Comparison of ENCODE assay signal across 8 cellular contexts in the genomic region with DNA sequence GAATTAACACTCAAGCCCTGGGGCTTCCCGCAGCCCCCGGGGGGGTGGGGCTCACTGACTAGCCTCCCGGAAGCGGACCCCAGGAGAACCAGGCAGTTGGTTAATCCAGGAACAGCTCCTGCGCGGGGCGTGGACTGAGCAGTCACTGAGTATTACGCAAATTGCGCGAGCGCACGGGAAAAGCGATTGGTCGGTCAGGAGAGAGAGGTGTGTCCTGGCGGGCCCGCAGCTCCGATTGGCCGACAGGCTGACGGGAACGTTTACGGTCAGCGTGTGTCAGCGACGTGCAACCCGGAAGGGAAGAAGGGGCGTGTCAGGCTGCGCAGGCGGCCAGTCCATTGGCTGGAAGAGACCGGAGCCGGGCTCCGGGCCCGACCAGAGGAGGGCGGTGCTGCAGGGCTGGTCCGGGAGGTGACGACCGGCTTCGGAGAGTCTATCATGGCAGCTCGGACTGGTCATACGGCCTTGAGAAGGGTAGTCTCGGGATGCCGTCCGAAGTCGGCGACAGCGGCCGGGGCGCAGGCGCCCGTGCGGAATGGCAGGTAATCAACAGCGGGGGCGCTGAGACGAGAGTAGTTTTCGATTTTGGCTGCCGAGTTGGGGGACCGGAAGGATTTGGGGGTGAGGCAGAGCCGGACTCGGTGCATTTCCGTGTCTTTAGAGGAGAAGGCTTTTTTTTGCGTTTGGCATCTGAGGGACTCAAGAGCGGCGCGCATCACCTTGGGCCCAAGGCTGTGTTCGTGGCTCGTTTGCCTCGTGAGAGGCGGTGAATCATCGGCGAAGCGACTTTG. TPM values are rescaled to one million over a fixed set of nuclear protein-coding genes. Genes with fewer than 3 reads are reported as not detected.
DNase-seq lines count a peak whose midpoint lies in the region; ATAC-seq and TF ChIP-seq lines count a peak whose summit lies in the region.

Gene COQ10B, plus strand, starts transcription at position 430 of the 791 bp plus-strand sequence. Its CDS starts 9 bp downstream, at position 439.

- TF ChIP-seq CTCF in fibroblast of pulmonary artery (IDR thresholded peaks at IDR 0.05; ENCODE audit: low read length, missing control alignments): peak; percentile 24

- H3K27ac Mint-ChIP-seq in natural killer cell treated with Interleukin-12 subunit alpha and Interleukin-12 subunit beta and Interleukin-15 and Interleukin-18, amount 100 ng/mL, for 72 hours: peak within 1 kb of the TSS; percentile 97 to 99

- peak within 1 kb of the TSS; percentile 85 for H3K9ac ChIP-seq in ES-I3 (ENCODE audit: low read depth, low read length)

- peak within 1 kb of the TSS; percentile 88 for H3K4me3 ChIP-seq in H7 (ENCODE audit: insufficient read depth, low read depth, low read length)
- H3K4me3 ChIP-seq in fibroblast of pulmonary artery (replicated peaks; ENCODE audit: low read depth, low read length): peak within 1 kb of the TSS; percentile 100

- no peaks in the 10 kb centered on the region for H3K27me3 ChIP-seq in H7 (ENCODE audit: control insufficient read depth, insufficient read depth, low read length)

- H3K4me1 Mint-ChIP-seq in natural killer cell treated with Interleukin-12 subunit alpha and Interleukin-12 subunit beta and Interleukin-15 and Interleukin-18, amount 100 ng/mL, for 72 hours (ENCODE audit: low read depth in 2 of 2): peaks cover 30 to 46% of the 10 kb centered on the region in 2 donors

- no peaks in the 10 kb centered on the region for H3K36me3 Mint-ChIP-seq in natural killer cell treated with Interleukin-12 subunit alpha and Interleukin-12 subunit beta and Interleukin-15 and Interleukin-18, amount 100 ng/mL, for 72 hours

- peak; percentile 95 to 97 for ATAC-seq in natural killer cell treated with Interleukin-12 subunit alpha and Interleukin-12 subunit beta and Interleukin-15 and Interleukin-18, amount 100 ng/mL, for 72 hours
- ATAC-seq in stimulated activated naive CD8-positive, alpha-beta T cell treated with anti-CD3 and anti-CD28 coated beads, Interleukin-15, Interleukin-2, amounts not matched to agents 100 U/mL and 50 U/mL, for 24 hours: peak; percentile 97

- no peaks in the 10 kb centered on the region for H3K27me3 Mint-ChIP-seq in natural killer cell treated with Interleukin-12 subunit alpha and Interleukin-12 subunit beta and Interleukin-15 and Interleukin-18, amount 100 ng/mL, for 72 hours

- H3K9me3 Mint-ChIP-seq in natural killer cell treated with Interleukin-12 subunit alpha and Interleukin-12 subunit beta and Interleukin-15 and Interleukin-18, amount 100 ng/mL, for 72 hours: peaks cover 3% of the 10 kb centered on the region

- H3K9me3 ChIP-seq in ES-I3 (ENCODE audit: control insufficient read depth, insufficient read depth, low read length): no peaks in the 10 kb centered on the region

- H3K4me1 ChIP-seq in ES-I3 (ENCODE audit: insufficient read depth, low read length): peaks cover 4% of the 10 kb centered on the region; the same call in 1 of the 2 replicates

- H3K4me3 Mint-ChIP-seq in natural killer cell treated with Interleukin-12 subunit alpha and Interleukin-12 subunit beta and Interleukin-15 and Interleukin-18, amount 100 ng/mL, for 72 hours: peak within 1 kb of the TSS; percentile 95

- DNase-seq in H7 (peak; percentile 97), M059J (ENCODE audit: low read depth) (peak; percentile 98), SHP77 (lab: John Stamatoyannopoulos, UW) (peak; percentile 99), fibroblast of pulmonary artery (ENCODE audit: low read depth) (peak; percentile 100)
- DNase-seq in activated effector memory CD4-positive, alpha-beta T cell treated with Interleukin-2 at 50 U/mL for 16 hours: peak; percentile 97
- peak; percentile 100 for DNase-seq in natural killer cell treated with Interleukin-12 subunit alpha and Interleukin-12 subunit beta and Interleukin-15 and Interleukin-18, amount 100 ng/mL, for 72 hours (ENCODE audit: low spot score)
- peak; percentile 97 for DNase-seq in stimulated activated naive CD8-positive, alpha-beta T cell treated with anti-CD3 and anti-CD28 coated beads, Interleukin-15, Interleukin-2, amounts not matched to agents 100 U/mL and 50 U/mL, for 24 hours

- no peaks in the 10 kb centered on the region for H3K36me3 ChIP-seq in ES-I3 (ENCODE audit: insufficient read depth, low read length)
- no peaks in the 10 kb centered on the region for H3K36me3 ChIP-seq in H7 (replicated peaks; ENCODE audit: control insufficient read depth, insufficient read depth, low read length)

RNA-seq across cellular contexts. Expression of gene COQ10B, which starts in this region (rescaled TPM):
- 23.4 and 23.8 TPM in 2 replicates for total RNA-seq in H7 (2014; rRNA removed; shearing (Covaris generic))
- 40.5 and 55.0 TPM in 2 replicates for total RNA-seq in M059J (2014; rRNA removed; shearing (Covaris generic))
- total RNA-seq in natural killer cell treated with Interleukin-12 subunit alpha and Interleukin-12 subunit beta and Interleukin-15 and Interleukin-18, amount 100 ng/mL, for 72 hours: 10 to 100 TPM; 27.8 to 40.4 TPM

Comparison
In these comparisons a context has a peak if more than half of its experiments do, and no peak if none do; other contexts are left out.
1. Peak in every context shown above with its lines: DNase-seq, ATAC-seq and H3K4me3 ChIP-seq.